34 cellular contexts compared by ENCODE assay signal in genomic region chr10:129770286-129770685, GRCh38.
DNase-seq lines count a peak whose midpoint lies in the region; ATAC-seq, FAIRE-seq and TF ChIP-seq lines count a peak whose summit lies in the region.
"Had no signal": no experiment of that assay in that cellular context is flagged by ENCODE, and none has a peak within 500 bp of the region (broad histone marks: within the 10 kb centered on the region; RNA-seq: fewer than 3 reads in every experiment).

No MANE protein-coding gene starts in this region.

- no peaks in the 10 kb centered on the region for H4K20me1 ChIP-seq in HepG2 (ENCODE audit: insufficient read depth, low read length)
- H4K20me1 ChIP-seq in Karpas-422 (ENCODE audit: insufficient read depth, low read depth, low read length), result no peaks in the 10 kb centered on the region

- DNase-seq in right lobe of liver, result peak in 2 of 3 donors; percentile 39 to 46
- DNase-seq in HepG2 (ENCODE audit: low spot score), result no peak
- peak; percentile 31 for DNase-seq in left lobe of liver (ENCODE audit: low spot score)
- DNase-seq in stimulated activated CD8-positive, alpha-beta memory T cell treated with anti-CD3 and anti-CD28 coated beads, Interleukin-4, amount 100 ng/mL, for 48 hours, result peak; percentile 7
- DNase-seq in NCI-H146 (lab: John Stamatoyannopoulos, UW), result no peak
- no peak for DNase-seq in iPS-NIHi11 (ENCODE audit: low spot score)
- DNase-seq in Karpas-422, result no peak
- DNase-seq: activated CD4-positive, alpha-beta T cell treated with anti-CD3 and anti-CD28 coated beads for 36 hours; activated naive CD4-positive, alpha-beta T cell; activated naive CD8-positive, alpha-beta T cell treated with anti-CD3 and anti-CD28 coated beads, Interleukin-2, amount 50 U/mL, for 24 hours; activated T-cell treated with anti-CD3 and anti-CD28 coated beads, Interleukin-2, amount 50 U/mL, for 4 hours; AML-193; CD4-positive, alpha-beta T cell; dermis blood vessel endothelial cell; esophagus squamous epithelium; foreskin keratinocyte; NCI-H1092; NCI-H187; NCI-H2171 treated with DMSO at 0.1 percent for 48 hours; NCI-H510A treated with DMSO at 0.1 percent for 48 hours; right cardiac atrium; SJCRH30; stimulated activated CD4-positive, alpha-beta T cell treated with anti-CD3 and anti-CD28 coated beads, Interleukin-12 subunit alpha, Interleukin-12 subunit beta, amount 100 ng/mL, for 4 hours; stimulated activated CD4-positive, alpha-beta T cell treated with anti-CD3 and anti-CD28 coated beads, Interleukin-2, amount 100 ng/mL, for 48 hours; SW 1271; trophoblast cell had no signal

- H3K4me3 ChIP-seq in right lobe of liver, result no peak overlapping the region
- no peak overlapping the region for H3K4me3 ChIP-seq in HepG2 (replicated peaks in 1 of 3; ENCODE audit: insufficient read depth in 1 of 3, low read depth in 2 of 3, low read length in 3 of 3)
- no peak overlapping the region for H3K4me3 ChIP-seq in Karpas-422 (ENCODE audit: low read length)
- H3K4me3 ChIP-seq: A549, esophagus squamous epithelium, heart left ventricle, SJCRH30 had no signal

- TF ChIP-seq CTCF in right lobe of liver (IDR thresholded peaks at IDR 0.05) (no peak), HepG2 (CRISPR knock-in tag; IDR thresholded peaks at IDR 0.05) (no peak)

- no peak overlapping the region for H3K27ac ChIP-seq in right lobe of liver
- H3K27ac ChIP-seq in HepG2 (ENCODE audit: extremely low read length, insufficient read depth, low read length), result no peak overlapping the region
- H3K27ac ChIP-seq in Karpas-422 (ENCODE audit: low read length), result no peak overlapping the region
- H3K27ac ChIP-seq: A549, esophagus squamous epithelium, foreskin keratinocyte, heart left ventricle, parathyroid adenoma, SJCRH30 had no signal

- H3K4me2 ChIP-seq in HepG2 (ENCODE audit: low read depth, low read length) (no peak overlapping the region), Karpas-422 (ENCODE audit: low read depth, low read length, poor library complexity, severe bottlenecking) (no peak overlapping the region)
- H3K4me2 ChIP-seq: A549 had no signal

- no peak for TF ChIP-seq EP300 in HepG2 (IDR thresholded peaks at IDR 0.05; ENCODE audit: low read depth in 2 of 2, low read length in 2 of 2)
- TF ChIP-seq EP300 in HepG2 (CRISPR knock-in tag; IDR thresholded peaks at IDR 0.05; ENCODE audit: borderline replicate concordance), result no peak

- POLR2A ChIA-PET in HepG2 (lab: Yijun Ruan, JAX), result no interaction called here

- CTCF ChIA-PET in HepG2 (lab: Yijun Ruan, JAX; ENCODE audit: low intra/inter-chr PET ratio, low total read pairs), result no interaction called here

- no peaks in the 10 kb centered on the region for H3K9me2 ChIP-seq in Karpas-422 (replicated peaks; ENCODE audit: insufficient read depth, low read length)

- WGBS in right lobe of liver (ENCODE audit: insufficient coverage, low coverage, low lambda C conversion rate, missing lambda C conversion rate), result 90% methylated on average over 2 of the region's 14 CpGs
- WGBS in HepG2 (ENCODE audit: low lambda C conversion rate), result 89% methylated on average over 14 of the region's 14 CpGs

- no peaks in the 10 kb centered on the region for H3K79me2 ChIP-seq in HepG2 (ENCODE audit: insufficient read depth, low read length)
- no peaks in the 10 kb centered on the region for H3K79me2 ChIP-seq in Karpas-422 (ENCODE audit: low read length)
- H3K79me2 ChIP-seq: parathyroid adenoma had no signal

- no peak for TF ChIP-seq RAD21 in HepG2 (CRISPR knock-in tag; IDR thresholded peaks at IDR 0.05)

- H3K36me3 ChIP-seq in right lobe of liver, result peaks cover 0 to 10% (median 0%) of the 10 kb centered on the region in 4 donors
- no peaks in the 10 kb centered on the region for H3K36me3 ChIP-seq in HepG2 (replicated peaks in 1 of 2; ENCODE audit: control insufficient read depth in 1 of 2, insufficient read depth in 2 of 2, low read length in 2 of 2)
- no peaks in the 10 kb centered on the region for H3K36me3 ChIP-seq in Karpas-422 (ENCODE audit: insufficient read depth, low read length)
- H3K36me3 ChIP-seq: SJCRH30 had no signal

- H2AFZ ChIP-seq in HepG2 (ENCODE audit: low read length) (no peak overlapping the region), Karpas-422 (ENCODE audit: low read length) (no peak overlapping the region)
- H2AFZ ChIP-seq: parathyroid adenoma had no signal

- H3K9me3 ChIP-seq in right lobe of liver (no peaks in the 10 kb centered on the region), HepG2 (ENCODE audit: low read length) (no peaks in the 10 kb centered on the region), Karpas-422 (ENCODE audit: low read length) (peaks cover 14% of the 10 kb centered on the region; the same call in 1 of the 2 replicates)
- H3K9me3 ChIP-seq: A549, heart left ventricle, SJCRH30 had no signal

- no peak overlapping the region for H3K9ac ChIP-seq in HepG2 (ENCODE audit: insufficient read depth, low read depth, low read length)
- no peak overlapping the region for H3K9ac ChIP-seq in Karpas-422 (ENCODE audit: low read length)
- H3K9ac ChIP-seq: parathyroid adenoma had no signal

- intact Hi-C loops in right lobe of liver (cut with DNase I) (no loop called here), HepG2 (cut with micrococcal nuclease; ENCODE audit: unreplicated experiment) (no loop called here)

- FAIRE-seq in HepG2 (lab: Jason Lieb, UNC), result no peak
- FAIRE-seq: A549, astrocyte, D721Med, endometrium, H1 had no signal

- ATAC-seq in right lobe of liver (no peak), HepG2 (no peak), left lobe of liver (no peak), GM21360 (IDR thresholded peaks at IDR 0.05; ENCODE audit: unreplicated experiment) (no peak)
- ATAC-seq: A549; activated CD4-positive, alpha-beta T cell treated with anti-CD3 and anti-CD28 coated beads for 36 hours; activated naive CD8-positive, alpha-beta T cell treated with anti-CD3 and anti-CD28 coated beads, Interleukin-2, amount 50 U/mL, for 24 hours; activated T-cell treated with anti-CD3 and anti-CD28 coated beads, Interleukin-2, amount 50 U/mL, for 4 hours; foreskin keratinocyte; heart left ventricle; right cardiac atrium had no signal

- in situ Hi-C loops in HepG2 (cut with HindIII; ENCODE audit: extremely low pct_ligation_motif_present, low pct_unique_long_range_greater_than_20kb), result no loop called here

- BruUV-seq in HepG2 (replicated peaks; lab: Mats Ljungman, UMichigan), result no TSS peak

- H3K4me1 ChIP-seq in right lobe of liver (no peaks in the 10 kb centered on the region), HepG2 (ENCODE audit: insufficient read depth, low read length) (no peaks in the 10 kb centered on the region), Karpas-422 (ENCODE audit: low read length) (no peaks in the 10 kb centered on the region)
- H3K4me1 ChIP-seq: A549, esophagus squamous epithelium, foreskin keratinocyte, heart left ventricle, parathyroid adenoma, SJCRH30 had no signal

- H3K27me3 ChIP-seq in right lobe of liver, result no peaks in the 10 kb centered on the region
- H3K27me3 ChIP-seq in HepG2 (ENCODE audit: control insufficient read depth in 1 of 2, insufficient read depth in 2 of 2, low read length in 2 of 2), result no peaks in the 10 kb centered on the region
- H3K27me3 ChIP-seq in Karpas-422 (ENCODE audit: low read length), result no peaks in the 10 kb centered on the region
- H3K27me3 ChIP-seq: esophagus squamous epithelium, foreskin keratinocyte, heart left ventricle, SJCRH30 had no signal

- TF ChIP-seq POLR2A in right lobe of liver (IDR thresholded peaks at IDR 0.05) (no peak), HepG2 (IDR thresholded peaks at IDR 0.05; ENCODE audit: insufficient read depth in 1 of 2, low read depth in 2 of 2, low read length in 2 of 2) (no peak)

TF ChIP-seq in HepG2, 621 proteins besides CTCF, POLR2A, EP300 and RAD21 (continues in another document):
- TF ChIP-seq ZBTB49 (CRISPR knock-in tag; IDR thresholded peaks at IDR 0.05; ENCODE audit: borderline replicate concordance), result no peak
- TF ChIP-seq RAD51 (IDR thresholded peaks at IDR 0.05; ENCODE audit: borderline replicate concordance), result no peak
- TF ChIP-seq ZNF816 (CRISPR knock-in tag; IDR thresholded peaks at IDR 0.05; ENCODE audit: borderline replicate concordance), result no peak
- no peak for TF ChIP-seq PLSCR1 (CRISPR knock-in tag; IDR thresholded peaks at IDR 0.05; ENCODE audit: borderline replicate concordance)
- TF ChIP-seq ELK4 (CRISPR knock-in tag; IDR thresholded peaks at IDR 0.05; ENCODE audit: borderline replicate concordance), result no peak
- TF ChIP-seq ZNF558 (CRISPR knock-in tag; IDR thresholded peaks at IDR 0.05; ENCODE audit: borderline replicate concordance), result no peak
- no peak for TF ChIP-seq ZNF547 (CRISPR knock-in tag; IDR thresholded peaks at IDR 0.05)
- TF ChIP-seq RBFOX2 (IDR thresholded peaks at IDR 0.05; ENCODE audit: low read depth, low read length), result no peak

Comparison
In these comparisons a context has a peak if more than half of its experiments do, and no peak if none do; other contexts are left out.
1. DNase-seq: peak in right lobe of liver (2 of 3), left lobe of liver (single experiment) and stimulated activated CD8-positive, alpha-beta memory T cell treated with anti-CD3 and anti-CD28 coated beads, Interleukin-4, amount 100 ng/mL, for 48 hours (single experiment); none in HepG2 (single experiment), NCI-H146 (single experiment), iPS-NIHi11 (single experiment) and Karpas-422 (single experiment).